Comparison of ENCODE assay signal across 8 cellular contexts in genomic region chr1:21338568-21339401, GRCh38. TPM values are rescaled to one million over a fixed set of nuclear protein-coding genes. Genes with fewer than 3 reads are reported as not detected.
A peak's percentile ranks its signal among the peaks of the same experiment; 100 is the strongest.
DNase-seq lines count a peak whose midpoint lies in the region; TF ChIP-seq lines count a peak whose summit lies in the region.

No MANE protein-coding gene starts in this region.

- 0 out of 2 replicates have a peak overlapping the region, but pooled peaks have one; percentile 48 for H3K9ac ChIP-seq in SU-DHL-6 (ENCODE audit: low read length)

- peaks cover 99% of the 10 kb centered on the region for H3K4me1 Mint-ChIP-seq in activated CD4-positive, alpha-beta T cell treated with anti-CD3 and anti-CD28 coated beads, Interleukin-2, amount 10 ng/mL, durations not matched to agents 7 days and 5 days

- peaks cover 19% of the 10 kb centered on the region for H3K4me1 ChIP-seq in thymus (ENCODE audit: control insufficient read depth, insufficient read depth, low read length)

- H3K4me3 Mint-ChIP-seq in activated CD4-positive, alpha-beta T cell treated with anti-CD3 and anti-CD28 coated beads, Interleukin-2, amount 10 ng/mL, durations not matched to agents 7 days and 5 days = no peak overlapping the region

- no peak overlapping the region for H3K4me2 ChIP-seq in SU-DHL-6 (ENCODE audit: low read depth, low read length, poor library complexity, severe bottlenecking)

- H2AFZ ChIP-seq in SU-DHL-6 (ENCODE audit: low read depth, low read length, severe bottlenecking) = no peak overlapping the region

- POLR2A ChIA-PET in activated CD4-positive, alpha-beta T cell treated with anti-CD3 and anti-CD28 coated beads, Interleukin-2, amount 10 ng/mL, durations not matched to agents 7 days and 5 days (lab: Charles Lee) = no interaction called here

- H3K27ac Mint-ChIP-seq in activated CD4-positive, alpha-beta T cell treated with anti-CD3 and anti-CD28 coated beads, Interleukin-2, amount 10 ng/mL, durations not matched to agents 7 days and 5 days = peak overlapping the region; percentile 68

- H3K36me3 Mint-ChIP-seq in activated CD4-positive, alpha-beta T cell treated with anti-CD3 and anti-CD28 coated beads, Interleukin-2, amount 10 ng/mL, durations not matched to agents 7 days and 5 days (ENCODE audit: low read depth) = peaks cover 29% of the 10 kb centered on the region

- peaks cover 90% of the 10 kb centered on the region for H3K79me2 ChIP-seq in SU-DHL-6 (ENCODE audit: insufficient read depth, low read length)

- H3K27ac ChIP-seq in SU-DHL-6 (ENCODE audit: low read depth, low read length) (peak overlapping the region; percentile 95), thymus (ENCODE audit: low read depth) (peak overlapping the region; percentile 6)

- no peak for TF ChIP-seq CTCF in SU-DHL-6 (IDR thresholded peaks at IDR 0.05; ENCODE audit: insufficient read depth, low read length, poor library complexity, severe bottlenecking)

- peaks cover 31% of the 10 kb centered on the region for H3F3A ChIP-seq in SU-DHL-6 (ENCODE audit: insufficient read depth)

- no peaks in the 10 kb centered on the region for H3K36me3 ChIP-seq in SU-DHL-6 (ENCODE audit: low read length)
- peaks cover 6% of the 10 kb centered on the region for H3K36me3 ChIP-seq in thymus (ENCODE audit: control insufficient read depth, insufficient read depth)

- no peaks in the 10 kb centered on the region for H3K9me2 ChIP-seq in SU-DHL-6 (replicated peaks; ENCODE audit: insufficient read depth, low read length)

- no peak for DNase-seq in activated CD4-positive, alpha-beta T cell treated with anti-CD3 and anti-CD28 coated beads, Interleukin-2, amount 10 ng/mL, durations not matched to agents 7 days and 5 days
- no peak for DNase-seq in activated CD4-positive, alpha-beta T cell treated with anti-CD3 and anti-CD28 coated beads, Interleukin-2, amount 50 U/mL, for 1 hour
- DNase-seq in iris pigment epithelial cell (ENCODE audit: low read depth) = peak; percentile 52
- no peak for DNase-seq in D341Med (ENCODE audit: low spot score)
- no peak for DNase-seq in ureter (ENCODE audit: low spot score)
- DNase-seq in GM19240 (ENCODE audit: insufficient read length, low spot score) = no peak

- H3K9me3 Mint-ChIP-seq in activated CD4-positive, alpha-beta T cell treated with anti-CD3 and anti-CD28 coated beads, Interleukin-2, amount 10 ng/mL, durations not matched to agents 7 days and 5 days = no peaks in the 10 kb centered on the region

- CTCF ChIA-PET in activated CD4-positive, alpha-beta T cell treated with anti-CD3 and anti-CD28 coated beads, Interleukin-2, amount 10 ng/mL, durations not matched to agents 7 days and 5 days (lab: Charles Lee) = interaction anchor here (0.8 to 1.3 kb wide), 6 partner anchors 13 to 115 kb away, joined by 3 to 4 read pairs (median 3); no protein-coding TSS in a partner anchor

- no peaks in the 10 kb centered on the region for H3K27me3 ChIP-seq in SU-DHL-6 (ENCODE audit: low read length)
- H3K27me3 ChIP-seq in thymus (ENCODE audit: control insufficient read depth, insufficient read depth) = no peaks in the 10 kb centered on the region

- H4K20me1 ChIP-seq in SU-DHL-6 (ENCODE audit: low read depth, low read length) = no peaks in the 10 kb centered on the region

- 93% methylated on average over 10 of the region's 10 CpGs for WGBS in thymus

- H3K9me3 ChIP-seq in SU-DHL-6 (ENCODE audit: insufficient read depth, low read length) (no peaks in the 10 kb centered on the region), thymus (ENCODE audit: control insufficient read depth) (no peaks in the 10 kb centered on the region)

- H3K4me3 ChIP-seq in SU-DHL-6 (ENCODE audit: insufficient read depth, low read length, poor library complexity, severe bottlenecking) (no peak overlapping the region), thymus (ENCODE audit: low read length) (no peak overlapping the region)

- H3K27me3 Mint-ChIP-seq in activated CD4-positive, alpha-beta T cell treated with anti-CD3 and anti-CD28 coated beads, Interleukin-2, amount 10 ng/mL, durations not matched to agents 7 days and 5 days = no peaks in the 10 kb centered on the region

RNA-seq across cellular contexts. Expression of gene ECE1, which starts 48.5 kb away (rescaled TPM):
- total RNA-seq in activated CD4-positive, alpha-beta T cell treated with anti-CD3 and anti-CD28 coated beads, Interleukin-2, amount 10 ng/mL, durations not matched to agents 7 days and 5 days = 100 to 1,000 TPM; 101 to 107 TPM
- polyA plus RNA-seq in thymus = 34.2 TPM
- 131 TPM for total RNA-seq in ureter
